Comparison of ENCODE assay signal across 19 cellular contexts in genomic region chr22:21681566-21682370, GRCh38. TPM values are rescaled to one million over a fixed set of nuclear protein-coding genes. Genes with fewer than 3 reads are reported as not detected.
DNase-seq lines count a peak whose midpoint lies in the region; ATAC-seq and TF ChIP-seq lines count a peak whose summit lies in the region.
"Had no signal": no experiment of that assay in that cellular context is flagged by ENCODE, and none has a peak within 500 bp of the region (broad histone marks: within the 10 kb centered on the region; RNA-seq: fewer than 3 reads in every experiment).

No MANE protein-coding gene starts in this region.

- no peak overlapping the region for H3K4me3 ChIP-seq in thyroid gland (replicated peaks in 1 of 3)
- H3K4me3 ChIP-seq: breast epithelium, heart left ventricle, left ventricle myocardium inferior, ovary had no signal

- peaks cover 9 to 35% of the 10 kb centered on the region in 2 donors for H3K36me3 ChIP-seq in thyroid gland
- H3K36me3 ChIP-seq: breast epithelium, ovary had no signal

- no peaks in the 10 kb centered on the region for H3K9me3 ChIP-seq in thyroid gland
- H3K9me3 ChIP-seq: breast epithelium, heart left ventricle, left ventricle myocardium inferior, ovary had no signal

- H3K4me1 ChIP-seq in thyroid gland = peaks cover 0 to 19% of the 10 kb centered on the region in 2 donors
- H3K4me1 ChIP-seq: breast epithelium, heart left ventricle, left ventricle myocardium inferior had no signal

- 58 to 70% methylated on average over 18 to 24 of the region's 24 CpGs for WGBS in thyroid gland, 2 donors

- no peak for TF ChIP-seq CTCF in VCaP (conservative IDR thresholded peaks at IDR 0.05)
- no peak for TF ChIP-seq CTCF in thyroid gland (IDR thresholded peaks at IDR 0.05)

- TF ChIP-seq POLR2A in thyroid gland (IDR thresholded peaks at IDR 0.05) = no peak

- H3K27me3 ChIP-seq in thyroid gland = no peaks in the 10 kb centered on the region
- H3K27me3 ChIP-seq: breast epithelium, heart left ventricle, ovary had no signal

- peak overlapping the region; percentile 42; the same call in 1 of the 2 replicates for H3K27ac ChIP-seq in VCaP
- peak overlapping the region in 2 of 3 donors; percentile 27 to 45 for H3K27ac ChIP-seq in thyroid gland
- H3K27ac ChIP-seq: heart left ventricle, left ventricle myocardium inferior, ovary had no signal

- peak; percentile 23 to 33 for DNase-seq in activated T-cell treated with anti-CD3 and anti-CD28 coated beads, Interleukin-2, amount 50 U/mL, for 48 hours
- no peak for DNase-seq in activated T-cell treated with anti-CD3 and anti-CD28 coated beads for 4 hours
- peak; percentile 80 to 81 for DNase-seq in thyroid gland
- DNase-seq in NCI-H1436 treated with DMSO at 0.1 percent for 48 hours (lab: John Stamatoyannopoulos, UW) = no peak
- DNase-seq in activated CD8-positive, alpha-beta memory T cell treated with anti-CD3 and anti-CD28 coated beads for 24 hours = no peak
- DNase-seq: activated gamma-delta T cell treated with Interleukin-2 at 50 U/mL for 16 hours; heart left ventricle; left ventricle myocardium inferior; naive thymus-derived CD4-positive, alpha-beta T cell; NCI-H1436; NCI-H2171; NCI-H526 treated with DMSO at 0.1 percent for 48 hours; ovary; Right ventricle myocardium superior; SW 1271 had no signal

- ATAC-seq in esophagus mucosa (peak; percentile 22), GM18502 (IDR thresholded peaks at IDR 0.05; ENCODE audit: poor library complexity, unreplicated experiment) (no peak)

- intact Hi-C loops in thyroid gland (cut with DNase I) = no loop called here

RNA-seq across cellular contexts. Expression of gene PPIL2, which starts 16.0 kb away (rescaled TPM):
- total RNA-seq in esophagus mucosa (31.3 TPM), thyroid gland (100 to 1,000 TPM in 2 of 4 donors, 10 to 100 TPM in 2; 72.7 to 135 (median 108) TPM)

RNA-seq across cellular contexts. Expression of gene SDF2L1, which starts 39.7 kb away (rescaled TPM):
- total RNA-seq in esophagus mucosa (14.1 TPM), thyroid gland (100 to 1,000 TPM in 2 of 4 donors, 10 to 100 TPM in 2; 60.2 to 444 (median 210) TPM)

RNA-seq across cellular contexts. Expression of gene CCDC116, which starts 49.2 kb away (rescaled TPM):
- total RNA-seq in esophagus mucosa (not detected), thyroid gland (1 to 10 TPM in 1 of 4 donors, under 1 TPM in 3; 0.27 to 1.6 (median 0.74) TPM)

RNA-seq across cellular contexts. Expression of gene YDJC, which starts 51.9 kb away (rescaled TPM):
- total RNA-seq in esophagus mucosa = 20.5 TPM
- total RNA-seq in thyroid gland = 10 to 100 TPM; 44.5 to 72.7 (median 54.6) TPM

RNA-seq across cellular contexts. Expression of gene YPEL1, which starts 53.8 kb away (rescaled TPM):
- total RNA-seq in esophagus mucosa (0.36 TPM), thyroid gland (1 to 10 TPM; 4.1 to 6.7 (median 5.4) TPM)

Comparison
In these comparisons a context has a peak if more than half of its experiments do, and no peak if none do; other contexts are left out.
1. DNase-seq: peak in activated T-cell treated with anti-CD3 and anti-CD28 coated beads, Interleukin-2, amount 50 U/mL, for 48 hours (2 of 2) and thyroid gland (2 of 2); none in activated T-cell treated with anti-CD3 and anti-CD28 coated beads for 4 hours (single experiment), NCI-H1436 treated with DMSO at 0.1 percent for 48 hours (single experiment) and activated CD8-positive, alpha-beta memory T cell treated with anti-CD3 and anti-CD28 coated beads for 24 hours (single experiment).